In the genomic region with DNA sequence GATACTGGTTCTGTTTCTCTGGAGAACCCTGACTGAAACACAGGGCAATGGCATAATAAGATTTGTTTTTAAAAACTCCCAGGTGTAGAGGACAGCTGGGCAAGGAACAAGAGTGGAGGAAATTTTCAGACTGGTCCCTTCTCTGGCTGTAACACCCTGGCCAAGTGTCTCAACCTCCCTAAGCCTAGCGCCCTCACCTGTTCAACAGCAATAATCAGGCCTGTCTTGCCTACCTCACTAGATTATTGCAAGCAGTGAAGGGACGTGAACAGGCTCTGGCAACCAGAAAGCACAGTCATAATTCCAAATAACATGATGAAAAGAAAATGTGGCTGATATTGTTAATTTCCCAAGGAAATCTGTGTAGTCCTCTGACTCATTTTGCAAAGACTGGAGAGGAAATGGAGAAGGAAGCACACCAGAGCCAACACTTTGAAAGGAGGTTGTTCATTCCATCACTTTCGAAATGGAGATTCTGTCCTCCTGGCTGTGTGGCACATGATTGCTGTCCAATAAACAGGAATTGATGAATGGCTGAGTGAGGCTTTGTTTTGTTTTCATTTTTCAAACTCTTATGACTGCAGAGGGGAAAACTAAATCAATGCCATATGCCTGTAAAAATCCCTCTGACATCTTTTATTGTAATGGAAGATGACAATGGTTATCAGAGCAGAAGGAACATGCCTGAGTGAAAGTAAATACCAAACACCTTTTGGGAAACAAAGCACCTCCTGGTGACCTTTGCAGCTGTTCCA, we compare ENCODE assay signal across 11 cellular contexts.
DNase-seq lines count a peak whose midpoint lies in the region; ATAC-seq, FAIRE-seq and TF ChIP-seq lines count a peak whose summit lies in the region.
"Had no signal": no experiment of that assay in that cellular context is flagged by ENCODE, and none has a peak within 500 bp of the region (broad histone marks: within the 10 kb centered on the region; RNA-seq: fewer than 3 reads in every experiment).

No MANE protein-coding gene starts in this region.

- ATAC-seq in mucosa of descending colon (peak; percentile 54), HG03378 (IDR thresholded peaks at IDR 0.05; ENCODE audit: unreplicated experiment) (no peak)
- ATAC-seq: stimulated activated effector memory CD8-positive, alpha-beta T cell treated with anti-CD3 and anti-CD28 coated beads, Interleukin-12 subunit alpha, Interleukin-12 subunit beta, amount 100 ng/mL, for 72 hours had no signal

- H3K4me3 ChIP-seq in cardiac fibroblast (replicated peaks in 1 of 2; ENCODE audit: low read depth in 2 of 2, low read length in 2 of 2) = no peak overlapping the region
- H3K4me3 ChIP-seq in mucosa of descending colon = no peak overlapping the region
- H3K4me3 ChIP-seq: SJSA1 had no signal

- no peaks in the 10 kb centered on the region for H3K36me3 ChIP-seq in mucosa of descending colon (ENCODE audit: low read depth)
- H3K36me3 ChIP-seq: SJSA1 had no signal

- intact Hi-C loops in mucosa of descending colon (cut with DNase I, micrococcal nuclease) = no loop called here

- peak; percentile 8 for TF ChIP-seq CTCF in cardiac fibroblast (IDR thresholded peaks at IDR 0.05; ENCODE audit: low read depth, low read length)
- TF ChIP-seq CTCF in mucosa of descending colon (IDR thresholded peaks at IDR 0.05) = no peak

- peak; percentile 55 for FAIRE-seq in HTR-8/SVneo (lab: Jason Lieb, UNC)

- DNase-seq in GM03348 (ENCODE audit: low spot score) = peak; percentile 14
- DNase-seq in HTR-8/SVneo (ENCODE audit: insufficient read length, low spot score) = no peak
- DNase-seq in cardiac fibroblast (ENCODE audit: low read depth in 2 of 2) = peak in 1 of 2 donors; percentile 25
- DNase-seq in mucosa of descending colon = peak in 1 of 3 donors; percentile 17
- DNase-seq in middle frontal gyrus (ENCODE audit: extremely low spot score, low spot score) = no peak
- no peak for DNase-seq in midbrain (lab: John Stamatoyannopoulos, UW)
- DNase-seq: activated naive CD4-positive, alpha-beta T cell treated with anti-CD3 and anti-CD28 coated beads, Interleukin-2, amount 10 ng/mL, durations not matched to agents 7 days and 5 days; NCI-H2081 treated with DMSO at 0.1 percent for 48 hours had no signal

- no peaks in the 10 kb centered on the region for H3K4me1 ChIP-seq in mucosa of descending colon (ENCODE audit: low read depth)

- H3K9me3 ChIP-seq in mucosa of descending colon = no peaks in the 10 kb centered on the region
- H3K9me3 ChIP-seq: SJSA1 had no signal
